Comparison of ENCODE assay signal across 8 cellular contexts in the genomic region with DNA sequence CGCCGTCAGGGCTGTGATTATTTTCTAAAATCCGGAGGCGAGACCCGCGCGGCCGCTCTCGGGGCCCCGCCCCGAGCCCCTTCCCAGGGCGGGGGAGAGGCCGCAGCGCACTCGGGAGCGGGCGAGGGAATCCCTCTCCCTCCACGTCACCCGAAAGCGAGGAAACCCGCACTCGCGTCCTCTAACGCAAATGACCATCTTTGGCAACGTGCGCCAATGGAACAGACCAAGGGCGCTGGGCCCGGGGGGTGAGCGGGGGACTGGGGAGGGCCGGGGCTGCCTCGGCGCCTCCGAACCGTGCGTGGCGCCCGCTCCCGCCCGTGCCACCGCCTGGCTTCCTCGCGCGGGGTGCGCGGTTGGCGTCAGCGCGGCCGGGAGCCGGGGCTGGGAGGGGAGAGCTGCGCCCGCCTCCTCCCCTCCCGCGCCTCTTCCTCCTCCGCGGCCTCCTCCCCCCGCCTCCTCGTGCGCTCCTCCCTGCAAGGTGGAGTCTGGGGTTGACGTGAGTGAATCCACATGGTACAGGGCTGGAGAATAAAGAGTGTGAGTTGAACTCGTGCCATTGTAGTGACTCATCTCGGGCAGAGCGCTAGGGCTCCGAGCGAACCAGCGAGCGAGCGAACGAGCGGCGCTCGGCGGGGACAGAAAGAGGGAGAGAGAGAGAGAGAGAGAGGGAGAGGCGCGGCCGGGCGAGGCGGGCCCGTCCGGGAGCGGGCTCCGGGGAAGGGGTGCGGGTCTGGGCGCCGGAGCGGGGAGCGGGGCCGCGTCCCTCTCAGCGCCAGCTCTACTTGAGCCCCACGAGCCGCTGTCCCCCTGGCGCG. TPM values are rescaled to one million over a fixed set of nuclear protein-coding genes. Genes with fewer than 3 reads are reported as not detected.
DNase-seq lines count a peak whose midpoint lies in the region; ATAC-seq, FAIRE-seq and TF ChIP-seq lines count a peak whose summit lies in the region.

TSS of gene FOSL2 (plus strand) at position 562 of the 818 bp plus-strand sequence. CDS start 863 bp downstream, outside the sequence.

- H3K79me2 ChIP-seq in OCI-LY1 (ENCODE audit: insufficient read depth, low read length) (no peaks in the 10 kb centered on the region), endothelial cell of umbilical vein (ENCODE audit: control insufficient read depth, insufficient read depth, low read length) (peaks cover 45% of the 10 kb centered on the region)

- ATAC-seq in GM21515 (IDR thresholded peaks at IDR 0.05; ENCODE audit: unreplicated experiment), result peak; percentile 66

- no peaks in the 10 kb centered on the region for H3F3A ChIP-seq in OCI-LY1 (ENCODE audit: insufficient read depth, low read length)

- H3K36me3 ChIP-seq in OCI-LY1 (ENCODE audit: insufficient read depth, low read length) (no peaks in the 10 kb centered on the region), endothelial cell of umbilical vein (ENCODE audit: control insufficient read depth in 2 of 2, extremely low read depth in 1 of 2, insufficient read depth in 2 of 2, low read length in 2 of 2) (no peaks in the 10 kb centered on the region)

- POLR2A ChIA-PET in endothelial cell of umbilical vein (lab: Charles Lee), result interaction anchor here (0.6 to 1.6 kb wide), 13 partner anchors 11 to 813 kb away, joined by 3 to 7 read pairs (median 4); no protein-coding TSS in a partner anchor

- H4K20me1 ChIP-seq in OCI-LY1 (ENCODE audit: insufficient read depth, low read length) (no peaks in the 10 kb centered on the region), endothelial cell of umbilical vein (replicated peaks; ENCODE audit: control insufficient read depth, extremely low read depth, insufficient read depth, low read length) (no peaks in the 10 kb centered on the region)

- H3K27me3 ChIP-seq in OCI-LY1 (ENCODE audit: insufficient read depth, low read length) (no peaks in the 10 kb centered on the region), endothelial cell of umbilical vein (ENCODE audit: control insufficient read depth in 2 of 2, insufficient read depth in 2 of 2, low read length in 2 of 2) (no peaks in the 10 kb centered on the region)

- no peak for TF ChIP-seq CTCF in OCI-LY1 (IDR thresholded peaks at IDR 0.05; ENCODE audit: low read length)
- TF ChIP-seq CTCF in endothelial cell of umbilical vein (IDR thresholded peaks at IDR 0.05; ENCODE audit: extremely low read depth in 1 of 2, insufficient read depth in 1 of 2, low read depth in 1 of 2, low read length in 2 of 2), result no peak

- TF ChIP-seq POLR2A in endothelial cell of umbilical vein (IDR thresholded peaks at IDR 0.05; ENCODE audit: low read depth, low read length), result peak; percentile 90

- intact Hi-C loops in endothelial cell of umbilical vein (cut with micrococcal nuclease), result loop anchor here (1.0 kb wide), 6 partner anchors 298 to 621 kb away; partner anchors contain the start of genes BABAM2, MRPL33 and RBKS

- CTCF ChIA-PET in endothelial cell of umbilical vein (lab: Charles Lee), result interaction anchor here (1.0 to 1.2 kb wide), 4 partner anchors 15 to 638 kb away, joined by 3 to 6 read pairs (median 4); no protein-coding TSS in a partner anchor

- H3K9me3 ChIP-seq in OCI-LY1 (ENCODE audit: low read length) (no peaks in the 10 kb centered on the region), endothelial cell of umbilical vein (replicated peaks; ENCODE audit: control insufficient read depth, insufficient read depth, low read length) (no peaks in the 10 kb centered on the region)

- peak; percentile 90 for DNase-seq in D341Med (ENCODE audit: low spot score)
- DNase-seq in HuH-7 (ENCODE audit: low spot score), result peak; percentile 97
- peak; percentile 91 for DNase-seq in activated CD8-positive, alpha-beta memory T cell treated with anti-CD3 and anti-CD28 coated beads, Interleukin-2, amount 50 U/mL, for 48 hours
- peak; percentile 100 for DNase-seq in endothelial cell of umbilical vein (ENCODE audit: low read depth, low spot score)
- DNase-seq in middle frontal gyrus (ENCODE audit: extremely low spot score, low spot score), result peak; percentile 89
- peak; percentile 70 to 83 for DNase-seq in stimulated activated CD8-positive, alpha-beta memory T cell treated with anti-CD3 and anti-CD28 coated beads, Interleukin-4, amount 100 ng/mL, for 1 hour (ENCODE audit: low read depth in 2 of 2, low spot score in 1 of 2)

- BruUV-seq in endothelial cell of umbilical vein (replicated peaks; lab: Mats Ljungman, UMichigan), result no TSS peak

- dilution Hi-C loops in endothelial cell of umbilical vein (cut with MboI; ENCODE audit: extremely low pct_ligation_motif_present, low sequenced_read_pairs), result no loop called here

- H3K9me2 ChIP-seq in OCI-LY1 (ENCODE audit: low read depth, low read length), result no peaks in the 10 kb centered on the region

- H3K27ac ChIP-seq in OCI-LY1 (ENCODE audit: low read depth, low read length, poor library complexity, severe bottlenecking) (peak within 1 kb of the TSS; percentile 19), endothelial cell of umbilical vein (ENCODE audit: insufficient read depth, low read depth, low read length) (peak within 1 kb of the TSS; percentile 95)

- H2AFZ ChIP-seq in OCI-LY1 (ENCODE audit: low read length) (no peak within 1 kb of the TSS), endothelial cell of umbilical vein (ENCODE audit: low read depth, low read length) (no peak within 1 kb of the TSS)

- peak within 1 kb of the TSS; percentile 73 for H3K4me3 ChIP-seq in OCI-LY1 (ENCODE audit: low read depth, low read length, poor library complexity, severe bottlenecking)
- H3K4me3 ChIP-seq in endothelial cell of umbilical vein (replicated peaks in 1 of 3; ENCODE audit: insufficient read depth in 1 of 3, low read depth in 1 of 3, low read length in 3 of 3), result peak within 1 kb of the TSS; percentile 77 to 97 (median 90)

- H3K9ac ChIP-seq in OCI-LY1 (ENCODE audit: low read length), result peak within 1 kb of the TSS; percentile 68
- peak within 1 kb of the TSS; percentile 99 for H3K9ac ChIP-seq in endothelial cell of umbilical vein (replicated peaks; ENCODE audit: extremely low read depth, insufficient read depth, low read length)

- H3K4me2 ChIP-seq in OCI-LY1 (ENCODE audit: low read length), result peak within 1 kb of the TSS; percentile 89
- peak within 1 kb of the TSS; percentile 87 for H3K4me2 ChIP-seq in endothelial cell of umbilical vein (ENCODE audit: insufficient read depth, low read length)

- FAIRE-seq in endothelial cell of umbilical vein (lab: Jason Lieb, UNC), result peak; percentile 84

- peaks cover 11% of the 10 kb centered on the region for H3K4me1 ChIP-seq in OCI-LY1 (ENCODE audit: insufficient read depth, low read length, severe bottlenecking)
- peaks cover 31% of the 10 kb centered on the region for H3K4me1 ChIP-seq in endothelial cell of umbilical vein (ENCODE audit: control insufficient read depth, extremely low read depth, insufficient read depth, low read length)

- H3K9me1 ChIP-seq in endothelial cell of umbilical vein (replicated peaks; ENCODE audit: control insufficient read depth, extremely low read depth, insufficient read depth, low read length), result no peaks in the 10 kb centered on the region

TF ChIP-seq in endothelial cell of umbilical vein, 7 proteins besides CTCF, POLR2A, EP300 and RAD21:
- TF ChIP-seq GATA2 (IDR thresholded peaks at IDR 0.05; ENCODE audit: insufficient read depth, insufficient read length, low read depth, low read length) (no peak), EZH2 (IDR thresholded peaks at IDR 0.05; ENCODE audit: borderline replicate concordance, low read depth, low read length, severe bottlenecking) (no peak), MAX (IDR thresholded peaks at IDR 0.05; ENCODE audit: insufficient read depth, insufficient read length) (peak; percentile 94), JUN (IDR thresholded peaks at IDR 0.05; ENCODE audit: borderline replicate concordance, insufficient read depth, insufficient read length, low read depth) (peak; percentile 83), POLR2AphosphoS5 (IDR thresholded peaks at IDR 0.05; ENCODE audit: insufficient read depth, low read depth, low read length) (peak; percentile 97), FOS (IDR thresholded peaks at IDR 0.05; ENCODE audit: borderline replicate concordance, insufficient read depth, low read length) (peak; percentile 90), MYC (IDR thresholded peaks at IDR 0.05; ENCODE audit: low read depth, low read length) (peak; percentile 86)

RNA-seq across cellular contexts. Expression of gene FOSL2, which starts in this region (rescaled TPM):
- 83.7 and 85.3 TPM in 2 replicates for total RNA-seq in endothelial cell of umbilical vein
- 43.9 and 45.2 TPM in 2 replicates for polyA plus RNA-seq in endothelial cell of umbilical vein
- polyA plus RNA-seq in endothelial cell of umbilical vein (2011; cell fraction: cytosol; rRNA removed), result 36.0 and 46.5 TPM in 2 replicates
- polyA plus RNA-seq in endothelial cell of umbilical vein (2011; cell fraction: nucleus; rRNA removed), result 94.5 and 112 TPM in 2 replicates
- polyA plus RNA-seq in endothelial cell of umbilical vein (2012), result 45.7 and 56.4 TPM in 2 replicates
- polyA minus RNA-seq in endothelial cell of umbilical vein, result 94.9 and 98.0 TPM in 2 replicates
- 59.2 TPM for polyA minus RNA-seq in endothelial cell of umbilical vein (2011; cell fraction: cytosol; rRNA and poly(A)+ RNA removed)
- 84.0 and 105 TPM in 2 replicates for polyA minus RNA-seq in endothelial cell of umbilical vein (2011; cell fraction: nucleus; rRNA and poly(A)+ RNA removed)

Comparison
In these comparisons a context has a peak if more than half of its experiments do, and no peak if none do; other contexts are left out.
1. Peak in every context shown above with its lines: DNase-seq, ATAC-seq, H3K4me3 ChIP-seq and H3K27ac ChIP-seq.